In genomic region chr7:7968544-7969305, GRCh38 we compare ENCODE assay signal across 8 cellular contexts. TPM values are rescaled to one million over a fixed set of nuclear protein-coding genes. Genes with fewer than 3 reads are reported as not detected.
DNase-seq lines count a peak whose midpoint lies in the region; ATAC-seq and TF ChIP-seq lines count a peak whose summit lies in the region.

TSS of gene GLCCI1 (plus strand) at chr7:7968796. CDS start at chr7:7969351, 555 bp downstream.

- H3K4me3 ChIP-seq in choroid plexus epithelial cell (ENCODE audit: low read depth, low read length) = peak within 1 kb of the TSS; percentile 80

- H3K27ac Mint-ChIP-seq in activated CD4-positive, alpha-beta T cell treated with anti-CD3 and anti-CD28 coated beads for 36 hours = peak within 1 kb of the TSS; percentile 95

- DNase-seq in Ammon's horn (ENCODE audit: low spot score) = peak; percentile 99
- peak; percentile 82 for DNase-seq in GM19238 (ENCODE audit: insufficient read length, low spot score)
- peak; percentile 95 to 96 for DNase-seq in NCI-H524 (lab: John Stamatoyannopoulos, UW)
- peak; percentile 98 for DNase-seq in activated CD4-positive, alpha-beta T cell treated with anti-CD3 and anti-CD28 coated beads for 36 hours
- DNase-seq in choroid plexus epithelial cell (ENCODE audit: low read depth) = peak; percentile 98
- DNase-seq in kidney glomerular epithelial cell (lab: John Stamatoyannopoulos, UW) = peak; percentile 98
- DNase-seq in stimulated activated CD4-positive, alpha-beta T cell treated with anti-CD3 and anti-CD28 coated beads, Interleukin-1b, Interleukin-23, amount 100 ng/mL, for 1 hour (ENCODE audit: low read depth in 2 of 2) = peak; percentile 87 to 94

- intact Hi-C loops in activated CD4-positive, alpha-beta T cell treated with anti-CD3 and anti-CD28 coated beads for 36 hours (cut with DNase I, micrococcal nuclease) = loop anchor here (1.0 to 10.0 kb wide), 16 partner anchors 23 to 786 kb away; partner anchors contain the start of genes C1GALT1 (in 2 of the 2), MIOS (in 2 of the 2), UMAD1 (in 2 of the 2) and RPA3 (in 1 of the 2)

- no peaks in the 10 kb centered on the region for H3K9me3 Mint-ChIP-seq in activated CD4-positive, alpha-beta T cell treated with anti-CD3 and anti-CD28 coated beads for 36 hours (ENCODE audit: low read depth)

- H3K4me3 Mint-ChIP-seq in activated CD4-positive, alpha-beta T cell treated with anti-CD3 and anti-CD28 coated beads for 36 hours = peak within 1 kb of the TSS; percentile 89

- POLR2A ChIA-PET in activated CD4-positive, alpha-beta T cell treated with anti-CD3 and anti-CD28 coated beads for 36 hours (lab: Charles Lee) = interaction anchor here (0.6 to 0.7 kb wide), 2 partner anchors 165 to 207 kb away, joined by 3 read pairs; no protein-coding TSS in a partner anchor

- H3K27me3 Mint-ChIP-seq in activated CD4-positive, alpha-beta T cell treated with anti-CD3 and anti-CD28 coated beads for 36 hours = no peaks in the 10 kb centered on the region

- CTCF ChIA-PET in activated CD4-positive, alpha-beta T cell treated with anti-CD3 and anti-CD28 coated beads for 36 hours (lab: Charles Lee) = no interaction called here

- no peak for TF ChIP-seq CTCF in choroid plexus epithelial cell (conservative IDR thresholded peaks at IDR 0.05; ENCODE audit: low read depth, low read length)

- H3K4me1 Mint-ChIP-seq in activated CD4-positive, alpha-beta T cell treated with anti-CD3 and anti-CD28 coated beads for 36 hours = peaks cover 30% of the 10 kb centered on the region

- no peaks in the 10 kb centered on the region for H3K36me3 Mint-ChIP-seq in activated CD4-positive, alpha-beta T cell treated with anti-CD3 and anti-CD28 coated beads for 36 hours (ENCODE audit: low read depth)

- ATAC-seq in HG03442 (IDR thresholded peaks at IDR 0.05; ENCODE audit: unreplicated experiment) = peak; percentile 83
- ATAC-seq in activated CD4-positive, alpha-beta T cell treated with anti-CD3 and anti-CD28 coated beads for 36 hours = peak; percentile 95

RNA-seq across cellular contexts. Expression of gene GLCCI1, which starts in this region (rescaled TPM):
- total RNA-seq in activated CD4-positive, alpha-beta T cell treated with anti-CD3 and anti-CD28 coated beads for 36 hours = 10 to 100 TPM; 12.3 to 15.1 TPM

Comparison
In these comparisons a context has a peak if more than half of its experiments do, and no peak if none do; other contexts are left out.
1. Peak in every context shown above with its lines: DNase-seq, ATAC-seq and H3K4me3 ChIP-seq.